9 cellular contexts compared by ENCODE assay signal in genomic region chr16:25065899-25066298, GRCh38. TPM values are rescaled to one million over a fixed set of nuclear protein-coding genes. Genes with fewer than 3 reads are reported as not detected.
DNase-seq lines count a peak whose midpoint lies in the region; ATAC-seq and TF ChIP-seq lines count a peak whose summit lies in the region.
"Had no signal": no experiment of that assay in that cellular context is flagged by ENCODE, and none has a peak within 500 bp of the region (broad histone marks: within the 10 kb centered on the region; RNA-seq: fewer than 3 reads in every experiment).

No MANE protein-coding gene starts in this region.

- H3K36me3 Mint-ChIP-seq in IgD-negative memory B cell = peaks cover under 1% of the 10 kb centered on the region

- no peaks in the 10 kb centered on the region for H3K27me3 ChIP-seq in dorsolateral prefrontal cortex
- H3K27me3 ChIP-seq: foreskin keratinocyte had no signal

- peaks cover 36 to 47% (median 37%) of the 10 kb centered on the region in 3 donors for H3K4me1 Mint-ChIP-seq in IgD-negative memory B cell

- peak overlapping the region; percentile 79 to 99 (median 94) for H3K27ac Mint-ChIP-seq in IgD-negative memory B cell

- H3K4me3 ChIP-seq in GM12875 (ENCODE audit: low read depth, low read length) (no peak overlapping the region), dorsolateral prefrontal cortex (peak overlapping the region in 6 of 59 donors; percentile 66 to 92 (median 88)), retinal pigment epithelial cell (ENCODE audit: low read length) (no peak overlapping the region), foreskin fibroblast (ENCODE audit: low read depth in 1 of 2, low read length in 2 of 2) (no peak overlapping the region)

- TF ChIP-seq CTCF in GM12875 (IDR thresholded peaks at IDR 0.05; ENCODE audit: borderline replicate concordance, insufficient read depth, low read depth, low read length) (peak; percentile 49), dorsolateral prefrontal cortex (IDR thresholded peaks at IDR 0.05 in 54 of 56, conservative IDR thresholded peaks at IDR 0.05 in 2 of 56; ENCODE audit: low read depth in 1 of 56, partially characterized antibody in 56 of 56) (no peak), retinal pigment epithelial cell (conservative IDR thresholded peaks at IDR 0.05; ENCODE audit: low read depth, low read length) (peak; percentile 7), foreskin fibroblast (IDR thresholded peaks at IDR 0.05; ENCODE audit: low read depth, low read length) (no peak)

- no peak for DNase-seq in dorsolateral prefrontal cortex
- DNase-seq in retinal pigment epithelial cell (ENCODE audit: low read depth) = no peak
- DNase-seq in foreskin fibroblast = no peak
- DNase-seq in posterior cingulate gyrus = no peak
- DNase-seq: activated gamma-delta T cell treated with Interleukin-2 at 50 U/mL for 16 hours, foreskin keratinocyte had no signal

- peak overlapping the region; percentile 86 to 93 (median 89) for H3K4me3 Mint-ChIP-seq in IgD-negative memory B cell

- H3K27ac ChIP-seq in dorsolateral prefrontal cortex = peak overlapping the region in 41 of 59 donors; percentile 43 to 92 (median 84)

- intact Hi-C loops in dorsolateral prefrontal cortex (cut with DNase I) = loop anchor here (2.0 to 10.0 kb wide), 3 partner anchors 41 to 159 kb away; partner anchors contain the start of gene LCMT1 (in 1 of the 2)
- intact Hi-C loops in posterior cingulate gyrus (cut with DNase I) = loop anchor here (2.0 to 5.0 kb wide), 2 partner anchors 35 to 41 kb away; no protein-coding TSS in a partner anchor

- H3K27me3 Mint-ChIP-seq in IgD-negative memory B cell = no peaks in the 10 kb centered on the region

- no peaks in the 10 kb centered on the region for H3K9me3 Mint-ChIP-seq in IgD-negative memory B cell

- no peak for ATAC-seq in HG03159 (IDR thresholded peaks at IDR 0.05; ENCODE audit: unreplicated experiment)

RNA-seq across cellular contexts. Expression of gene LCMT1, which starts 45.6 kb away (rescaled TPM):
- polyA plus RNA-seq in IgD-negative memory B cell = 34.6 TPM
- 10 to 100 TPM; 37.1 to 97.2 (median 71.6) TPM for total RNA-seq in dorsolateral prefrontal cortex

RNA-seq across cellular contexts. Expression of gene ARHGAP17, which starts 50.7 kb away (rescaled TPM):
- 153 TPM for polyA plus RNA-seq in IgD-negative memory B cell
- total RNA-seq in dorsolateral prefrontal cortex = 10 to 100 TPM; 28.6 to 95.8 (median 54.2) TPM

Comparison
In these comparisons a context has a peak if more than half of its experiments do, and no peak if none do; other contexts are left out.
1. CTCF ChIP-seq: peak in GM12875 (single experiment) and retinal pigment epithelial cell (single experiment); none in dorsolateral prefrontal cortex (0 of 56) and foreskin fibroblast (single experiment).